1 cellular context compared by ENCODE assay signal in genomic region chr11:23398052-23398451, GRCh38.
TF ChIP-seq lines count a peak whose summit lies in the region.

No MANE protein-coding gene starts in this region.

TF ChIP-seq in GM23338, 12 proteins besides CTCF, POLR2A, EP300 and RAD21 (continued from another document):
- no peak for TF ChIP-seq ZNF462 (CRISPR knock-in tag; IDR thresholded peaks at IDR 0.05)
- TF ChIP-seq REST (IDR thresholded peaks at IDR 0.05; ENCODE audit: unreplicated experiment) = no peak
- TF ChIP-seq STAT1 (IDR thresholded peaks at IDR 0.05; ENCODE audit: unreplicated experiment) = no peak
- TF ChIP-seq NANOG (IDR thresholded peaks at IDR 0.05; ENCODE audit: borderline replicate concordance) = no peak
- TF ChIP-seq POLR2AphosphoS5 (IDR thresholded peaks at IDR 0.05; ENCODE audit: low read depth) = no peak
- no peak for TF ChIP-seq ZNF114 (CRISPR knock-in tag; IDR thresholded peaks at IDR 0.05)
